In genomic region chr4:173289351-173289725, GRCh38 we compare ENCODE assay signal across 1 cellular context.
TF ChIP-seq lines count a peak whose summit lies in the region.

No MANE protein-coding gene starts in this region.

TF ChIP-seq in SK-N-SH treated with all-trans-retinoic acid at 6 μM for 48 hours, 23 proteins besides CTCF, POLR2A, EP300 and RAD21 (continued from another document):
- TF ChIP-seq TSHZ2 (CRISPR knock-in tag; IDR thresholded peaks at IDR 0.05) = no peak
- TF ChIP-seq ZNF565 (CRISPR knock-in tag; conservative IDR thresholded peaks at IDR 0.05; ENCODE audit: low read depth) = no peak
